2 cellular contexts compared by ENCODE assay signal in genomic region chr19:57738770-57739169, GRCh38. TPM values are rescaled to one million over a fixed set of nuclear protein-coding genes. Genes with fewer than 3 reads are reported as not detected.
"Had no signal": no experiment of that assay in that cellular context is flagged by ENCODE, and none has a peak within 500 bp of the region (broad histone marks: within the 10 kb centered on the region; RNA-seq: fewer than 3 reads in every experiment).

No MANE protein-coding gene starts in this region.

RNA-seq across cellular contexts. Expression of gene ZNF154, which starts 29.8 kb away (rescaled TPM):
- total RNA-seq: M059J, PC-3 had no signal
